In the genomic region with DNA sequence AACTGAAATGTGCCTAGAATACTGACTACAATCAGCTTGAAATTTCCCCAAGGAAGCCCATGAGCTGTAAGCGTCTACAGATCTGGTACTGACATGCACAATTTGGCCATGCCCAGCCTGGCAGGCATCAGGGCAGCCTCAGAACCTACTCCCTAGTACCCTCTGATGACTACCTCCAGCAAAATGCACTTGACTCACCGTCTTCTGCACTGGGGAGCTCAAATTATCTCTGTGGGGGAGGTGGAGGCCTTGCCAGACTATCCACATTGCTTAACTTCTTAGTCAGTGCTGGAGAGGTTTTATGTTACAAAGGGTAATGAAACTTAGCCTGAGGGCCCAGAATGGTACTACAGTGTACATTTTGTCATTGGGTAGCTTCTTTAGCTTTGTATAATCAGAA, we compare ENCODE assay signal across 9 cellular contexts.
DNase-seq lines count a peak whose midpoint lies in the region; ATAC-seq and TF ChIP-seq lines count a peak whose summit lies in the region.
"Had no signal": no experiment of that assay in that cellular context is flagged by ENCODE, and none has a peak within 500 bp of the region (broad histone marks: within the 10 kb centered on the region; RNA-seq: fewer than 3 reads in every experiment).

No MANE protein-coding gene starts in this region.

- H3K27me3 ChIP-seq in HCT116 (ENCODE audit: insufficient read depth, low read length) (no peaks in the 10 kb centered on the region), PC-3 (ENCODE audit: low read length) (no peaks in the 10 kb centered on the region)

- H3K9ac ChIP-seq in HCT116 (ENCODE audit: low read length) (0 out of 2 replicates have a peak overlapping the region, but pooled peaks have one; percentile 1), PC-3 (ENCODE audit: low read length) (peak overlapping the region; percentile 57)

- H3K9me2 ChIP-seq in HCT116 (ENCODE audit: insufficient read depth) (no peaks in the 10 kb centered on the region), PC-3 (replicated peaks; ENCODE audit: low read length) (no peaks in the 10 kb centered on the region)

- no peaks in the 10 kb centered on the region for H3K27me3 Mint-ChIP-seq in activated T-helper 2 cell treated with anti-CD3 and anti-CD28 coated beads, Interferon-gamma antibody, Interleukin-2, Interleukin-4, amounts not matched to agents 10 μg/mL and 5 μg/mL and 100 μg/mL, durations not matched to agents 14 hours and 24 hours and 36 hours (ENCODE audit: low read depth)
- H3K27me3 Mint-ChIP-seq: activated B cell treated with CpG ODN at 0.5 μM for 24 hours had no signal

- H3K4me2 ChIP-seq in HCT116 (ENCODE audit: low read length) (peak overlapping the region; percentile 72), PC-3 (ENCODE audit: low read length) (peak overlapping the region; percentile 66)

- no peak for TF ChIP-seq CTCF in HCT116 (IDR thresholded peaks at IDR 0.05 in 2 of 3, conservative IDR thresholded peaks at IDR 0.05 in 1 of 3; ENCODE audit: borderline replicate concordance in 1 of 3, insufficient read depth in 1 of 3, low read depth in 2 of 3, low read length in 2 of 3)
- TF ChIP-seq CTCF in PC-3 (conservative IDR thresholded peaks at IDR 0.05; ENCODE audit: low read depth, low read length), result no peak
- no peak for TF ChIP-seq CTCF in fibroblast of the aortic adventitia (IDR thresholded peaks at IDR 0.05; ENCODE audit: insufficient read depth, low read length)
- no peak for TF ChIP-seq CTCF in GM10266 (IDR thresholded peaks at IDR 0.05; ENCODE audit: control insufficient read depth, insufficient read depth, low read depth, missing control alignments)

- H3K79me2 ChIP-seq in HCT116 (ENCODE audit: insufficient read depth, low read length) (no peaks in the 10 kb centered on the region), PC-3 (ENCODE audit: low read length) (no peaks in the 10 kb centered on the region)

- intact Hi-C loops in HCT116 (cut with micrococcal nuclease) (no loop called here), PC-3 (cut with micrococcal nuclease) (loop anchor here (1.0 to 10.0 kb wide), 3 partner anchors 33 to 137 kb away; a partner anchor contains a TSS)
- intact Hi-C loops in activated T-helper 2 cell treated with anti-CD3 and anti-CD28 coated beads, Interferon-gamma antibody, Interleukin-2, Interleukin-4, amounts not matched to agents 10 μg/mL and 5 μg/mL and 100 μg/mL, durations not matched to agents 14 hours and 24 hours and 36 hours (cut with micrococcal nuclease), result no loop called here

- no peak overlapping the region for H3K27ac Mint-ChIP-seq in activated T-helper 2 cell treated with anti-CD3 and anti-CD28 coated beads, Interferon-gamma antibody, Interleukin-2, Interleukin-4, amounts not matched to agents 10 μg/mL and 5 μg/mL and 100 μg/mL, durations not matched to agents 14 hours and 24 hours and 36 hours
- H3K27ac Mint-ChIP-seq: activated B cell treated with CpG ODN at 0.5 μM for 24 hours had no signal

- POLR2A ChIA-PET in HCT116 (lab: Charles Lee), result interaction anchor here (0.7 kb wide), 1 partner anchor 12 kb away, joined by 3 read pairs; no protein-coding TSS in a partner anchor
- POLR2A ChIA-PET in PC-3 (lab: Charles Lee; ENCODE audit: unreplicated experiment), result interaction anchor here (0.5 to 0.6 kb wide), 3 partner anchors 48 to 310 kb away, joined by 3 to 8 read pairs (median 8); a partner anchor contains a TSS

- BruUV-seq in HCT116 (replicated peaks; lab: Mats Ljungman, UMichigan) (no TSS peak), PC-3 (replicated peaks; lab: Mats Ljungman, UMichigan) (no TSS peak)

- H2AFZ ChIP-seq in HCT116 (ENCODE audit: low read depth, low read length, poor library complexity, severe bottlenecking) (peak overlapping the region; percentile 58), PC-3 (ENCODE audit: low read length) (no peak overlapping the region)

- H3K9me3 ChIP-seq in HCT116 (ENCODE audit: control insufficient read depth in 1 of 2, insufficient read depth in 1 of 2, low read depth in 1 of 2, low read length in 2 of 2), result no peaks in the 10 kb centered on the region
- H3K9me3 ChIP-seq in PC-3 (ENCODE audit: low read length), result no peaks in the 10 kb centered on the region

- CTCF ChIA-PET in HCT116 (lab: Charles Lee) (no interaction called here), PC-3 (lab: Charles Lee) (interaction anchor here (0.6 to 1.2 kb wide), 4 partner anchors 21 to 185 kb away, joined by 3 to 5 read pairs (median 3); no protein-coding TSS in a partner anchor)

- H3K36me3 ChIP-seq in HCT116 (ENCODE audit: control insufficient read depth in 1 of 2, insufficient read depth in 2 of 2, low read length in 2 of 2) (no peaks in the 10 kb centered on the region), PC-3 (ENCODE audit: low read depth, low read length) (no peaks in the 10 kb centered on the region)

- H3K4me3 ChIP-seq in HCT116 (replicated peaks in 1 of 2; ENCODE audit: low read depth in 1 of 2, low read length in 2 of 2) (peak overlapping the region in 1 of 2 experiments; percentile 19; a peak in 2 of 4 replicates), PC-3 (ENCODE audit: low read length) (no peak overlapping the region), fibroblast of the aortic adventitia (ENCODE audit: low read depth, low read length) (no peak overlapping the region)

- H4K20me1 ChIP-seq in HCT116 (ENCODE audit: insufficient read depth) (no peaks in the 10 kb centered on the region), PC-3 (ENCODE audit: low read length) (no peaks in the 10 kb centered on the region)

- H3K36me3 Mint-ChIP-seq in activated T-helper 2 cell treated with anti-CD3 and anti-CD28 coated beads, Interferon-gamma antibody, Interleukin-2, Interleukin-4, amounts not matched to agents 10 μg/mL and 5 μg/mL and 100 μg/mL, durations not matched to agents 14 hours and 24 hours and 36 hours (ENCODE audit: low read depth), result no peaks in the 10 kb centered on the region

- RAD21 ChIA-PET in HCT116 (lab: Charles Lee; ENCODE audit: low non-redundant PET in 1 of 2, low total read pairs in 2 of 2, uncharacterized antibody in 2 of 2, unreplicated experiment in 2 of 2), result interaction anchor here (0.6 to 1.1 kb wide), 3 partner anchors 32 to 140 kb away, joined by 3 read pairs; no protein-coding TSS in a partner anchor

- TF ChIP-seq POLR2A in HCT116 (IDR thresholded peaks at IDR 0.05; ENCODE audit: borderline replicate concordance, extremely low read depth, insufficient read depth, insufficient read length), result no peak

- ATAC-seq in HCT116 (peak; percentile 98), PC-3 (peak; percentile 99)

- H3K27ac ChIP-seq in HCT116 (ENCODE audit: low read depth, low read length) (peak overlapping the region; percentile 30; the same call in 1 of the 2 replicates), PC-3 (ENCODE audit: low read length) (peak overlapping the region; percentile 91)

- peak; percentile 47 for TF ChIP-seq RAD21 in HCT116 (IDR thresholded peaks at IDR 0.05; ENCODE audit: low read depth)

- no peak overlapping the region for H3K4me3 Mint-ChIP-seq in activated T-helper 2 cell treated with anti-CD3 and anti-CD28 coated beads, Interferon-gamma antibody, Interleukin-2, Interleukin-4, amounts not matched to agents 10 μg/mL and 5 μg/mL and 100 μg/mL, durations not matched to agents 14 hours and 24 hours and 36 hours (ENCODE audit: low read depth)
- H3K4me3 Mint-ChIP-seq: activated B cell treated with CpG ODN at 0.5 μM for 24 hours had no signal

- no peaks in the 10 kb centered on the region for H3K4me1 Mint-ChIP-seq in activated T-helper 2 cell treated with anti-CD3 and anti-CD28 coated beads, Interferon-gamma antibody, Interleukin-2, Interleukin-4, amounts not matched to agents 10 μg/mL and 5 μg/mL and 100 μg/mL, durations not matched to agents 14 hours and 24 hours and 36 hours (ENCODE audit: low read depth)
- H3K4me1 Mint-ChIP-seq: activated B cell treated with CpG ODN at 0.5 μM for 24 hours had no signal

- H3F3A ChIP-seq in PC-3 (ENCODE audit: low read length, unreplicated experiment), result no peaks in the 10 kb centered on the region

- DNase-seq in HCT116 (ENCODE audit: low read depth, low spot score) (peak; percentile 84), PC-3 (peak; percentile 98), fibroblast of the aortic adventitia (ENCODE audit: low read depth) (peak; percentile 98), smooth muscle cell of the brain vasculature (ENCODE audit: low read depth, low spot score) (peak; percentile 72), GM10266 (ENCODE audit: extremely low spot score) (no peak)
- DNase-seq in activated T-helper 2 cell treated with anti-CD3 and anti-CD28 coated beads, Interferon-gamma antibody, Interleukin-2, Interleukin-4, amounts not matched to agents 10 μg/mL and 5 μg/mL and 100 μg/mL, durations not matched to agents 14 hours and 24 hours and 36 hours (ENCODE audit: low spot score), result no peak
- DNase-seq in activated CD8-positive, alpha-beta memory T cell treated with anti-CD3 and anti-CD28 coated beads, Interleukin-2, amount 50 U/mL, for 4 hours, result no peak
- no peak for DNase-seq in stimulated activated CD4-positive, alpha-beta T cell treated with anti-CD3 and anti-CD28 coated beads, Interleukin-15, amount 100 ng/mL, for 24 hours
- DNase-seq: activated B cell treated with CpG ODN at 0.5 μM for 24 hours had no signal

- H3K9me3 Mint-ChIP-seq in activated T-helper 2 cell treated with anti-CD3 and anti-CD28 coated beads, Interferon-gamma antibody, Interleukin-2, Interleukin-4, amounts not matched to agents 10 μg/mL and 5 μg/mL and 100 μg/mL, durations not matched to agents 14 hours and 24 hours and 36 hours, result no peaks in the 10 kb centered on the region
- H3K9me3 Mint-ChIP-seq: activated B cell treated with CpG ODN at 0.5 μM for 24 hours had no signal

- H3K4me1 ChIP-seq in HCT116 (ENCODE audit: control insufficient read depth in 1 of 2, insufficient read depth in 2 of 2, low read length in 2 of 2), result peaks cover 15 to 33% of the 10 kb centered on the region in 2 experiments
- H3K4me1 ChIP-seq in PC-3 (ENCODE audit: insufficient read depth, low read length), result peaks cover 50% of the 10 kb centered on the region

TF ChIP-seq in HCT116, 20 proteins besides CTCF, POLR2A, EP300 and RAD21 (continues in another document):
- TF ChIP-seq SRF (IDR thresholded peaks at IDR 0.05; ENCODE audit: low read depth), result peak; percentile 67; the same call in 1 of the 2 replicates
- TF ChIP-seq CEBPB (IDR thresholded peaks at IDR 0.05; ENCODE audit: low read depth), result peak; percentile 98
- TF ChIP-seq TCF7L2 (IDR thresholded peaks at IDR 0.05; ENCODE audit: borderline replicate concordance, extremely low read depth, insufficient read depth, insufficient read length), result peak; percentile 67
- TF ChIP-seq EGR1 (IDR thresholded peaks at IDR 0.05; ENCODE audit: low read depth), result peak; percentile 66; the same call in 1 of the 2 replicates
- no peak for TF ChIP-seq EZH2phosphoT487 (IDR thresholded peaks at IDR 0.05; ENCODE audit: borderline replicate concordance)
- peak; percentile 81; the same call in 1 of the 2 replicates for TF ChIP-seq SIN3A (IDR thresholded peaks at IDR 0.05; ENCODE audit: low read depth)
- no peak for TF ChIP-seq ZNF274 (IDR thresholded peaks at IDR 0.05; ENCODE audit: low read depth, low read length)
- TF ChIP-seq EZH2 (IDR thresholded peaks at IDR 0.05), result no peak
- peak; percentile 11 for TF ChIP-seq YY1 (IDR thresholded peaks at IDR 0.05; ENCODE audit: extremely low read depth, insufficient replicate concordance, low read depth, low read length)
- TF ChIP-seq ELF1 (IDR thresholded peaks at IDR 0.05; ENCODE audit: borderline replicate concordance, low read depth), result no peak
- TF ChIP-seq ZFX (IDR thresholded peaks at IDR 0.05), result no peak

Comparison
In these comparisons a context has a peak if more than half of its experiments do, and no peak if none do; other contexts are left out.
1. DNase-seq: peak in HCT116 (single experiment), PC-3 (single experiment), fibroblast of the aortic adventitia (single experiment) and smooth muscle cell of the brain vasculature (single experiment); none in activated T-helper 2 cell treated with anti-CD3 and anti-CD28 coated beads, Interferon-gamma antibody, Interleukin-2, Interleukin-4, amounts not matched to agents 10 μg/mL and 5 μg/mL and 100 μg/mL, durations not matched to agents 14 hours and 24 hours and 36 hours (single experiment), activated CD8-positive, alpha-beta memory T cell treated with anti-CD3 and anti-CD28 coated beads, Interleukin-2, amount 50 U/mL, for 4 hours (single experiment), GM10266 (single experiment) and stimulated activated CD4-positive, alpha-beta T cell treated with anti-CD3 and anti-CD28 coated beads, Interleukin-15, amount 100 ng/mL, for 24 hours (single experiment).